Comparison of ENCODE assay signal across 8 cellular contexts in the genomic region with DNA sequence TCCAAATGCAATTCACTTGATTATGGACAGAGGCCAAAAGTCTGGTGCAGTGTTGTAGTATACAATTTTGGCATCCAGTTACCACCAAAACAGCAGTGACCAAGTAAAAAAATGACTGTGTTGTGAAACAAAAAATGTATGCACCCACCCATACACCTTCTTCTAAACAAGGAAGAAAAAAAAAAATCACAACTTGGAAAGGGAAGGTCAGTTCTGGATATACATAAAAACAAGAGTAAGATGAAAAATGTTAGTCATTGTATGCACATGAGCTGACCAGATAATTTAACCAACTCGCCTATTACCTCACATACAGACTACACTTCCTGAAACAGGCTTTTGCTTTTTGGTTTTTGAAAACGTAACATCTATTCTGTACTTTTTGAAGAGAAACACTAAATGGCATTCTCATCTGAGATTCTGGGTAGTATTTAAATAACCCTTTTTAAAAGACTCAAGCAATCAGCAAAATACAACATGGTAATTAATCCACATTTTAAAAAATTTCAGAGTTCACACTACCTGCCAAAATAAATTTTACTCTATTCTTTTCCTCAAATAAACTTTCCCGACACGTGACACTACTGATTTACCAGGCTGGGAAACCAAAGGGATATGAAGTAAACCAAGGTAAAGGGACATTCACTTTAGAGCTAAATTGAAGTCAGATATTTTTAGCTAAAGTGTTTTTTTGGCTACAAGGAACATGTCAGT. TPM values are rescaled to one million over a fixed set of nuclear protein-coding genes. Genes with fewer than 3 reads are reported as not detected.
DNase-seq lines count a peak whose midpoint lies in the region; ATAC-seq and TF ChIP-seq lines count a peak whose summit lies in the region.

No MANE protein-coding gene starts in this region.

- peak overlapping the region; percentile 76 for H3K4me3 Mint-ChIP-seq in glutamatergic neuron (ENCODE audit: unreplicated experiment)

- H3K9me3 Mint-ChIP-seq in glutamatergic neuron (ENCODE audit: unreplicated experiment), result peaks cover 11% of the 10 kb centered on the region

- H3K27me3 ChIP-seq in right atrium auricular region, result no peaks in the 10 kb centered on the region
- no peaks in the 10 kb centered on the region for H3K27me3 ChIP-seq in thyroid gland

- H3K36me3 ChIP-seq in right atrium auricular region, result no peaks in the 10 kb centered on the region
- H3K36me3 ChIP-seq in thyroid gland, result no peaks in the 10 kb centered on the region

- H3K27ac ChIP-seq in right atrium auricular region (peak overlapping the region; percentile 94 to 95), VCaP (peak overlapping the region; percentile 98), thyroid gland (peak overlapping the region; percentile 13 to 97 (median 92))

- H3K27ac Mint-ChIP-seq in glutamatergic neuron (ENCODE audit: unreplicated experiment), result no peak overlapping the region

- H3K36me3 Mint-ChIP-seq in glutamatergic neuron (ENCODE audit: unreplicated experiment), result no peaks in the 10 kb centered on the region

- intact Hi-C loops in Right ventricle myocardium inferior (cut with DNase I), result no loop called here
- intact Hi-C loops in thyroid gland (cut with DNase I), result no loop called here

- H3K4me1 Mint-ChIP-seq in glutamatergic neuron (ENCODE audit: low read depth, unreplicated experiment), result peaks cover 7% of the 10 kb centered on the region

- H3K4me3 ChIP-seq in right atrium auricular region (peak overlapping the region; percentile 72 to 85), thyroid gland (replicated peaks in 1 of 3) (peak overlapping the region in 1 of 3 donors; percentile 62)

- H3K9me3 ChIP-seq in right atrium auricular region (no peaks in the 10 kb centered on the region), thyroid gland (no peaks in the 10 kb centered on the region)

- H3K27me3 Mint-ChIP-seq in glutamatergic neuron (ENCODE audit: unreplicated experiment), result no peaks in the 10 kb centered on the region

- WGBS in thyroid gland, 2 donors, result 40 to 52% methylated on average over 4 of the region's 4 CpGs

- TF ChIP-seq CTCF in right atrium auricular region (IDR thresholded peaks at IDR 0.05) (no peak), VCaP (conservative IDR thresholded peaks at IDR 0.05) (no peak), glutamatergic neuron (IDR thresholded peaks at IDR 0.05; ENCODE audit: partially characterized antibody, unreplicated experiment) (no peak), thyroid gland (IDR thresholded peaks at IDR 0.05) (no peak)

- TF ChIP-seq POLR2A in thyroid gland (IDR thresholded peaks at IDR 0.05), result no peak

- no peak for ATAC-seq in Right ventricle myocardium inferior

- no peak for DNase-seq in right atrium auricular region (ENCODE audit: low spot score)
- DNase-seq in Right ventricle myocardium inferior (ENCODE audit: missing footprints), result no peak
- no peak for DNase-seq in glutamatergic neuron
- no peak for DNase-seq in thyroid gland
- DNase-seq in SHP77 treated with DMSO at 0.1 percent for 48 hours (lab: John Stamatoyannopoulos, UW), result no peak
- no peak for DNase-seq in activated CD4-positive, alpha-beta T cell treated with anti-CD3 and anti-CD28 coated beads for 1 hour
- no peak for DNase-seq in mesenteric fat pad (ENCODE audit: low spot score)

- H3K4me1 ChIP-seq in right atrium auricular region (peaks cover 0 to 46% of the 10 kb centered on the region in 2 donors), thyroid gland (peaks cover 54 to 59% of the 10 kb centered on the region in 2 donors)

RNA-seq across cellular contexts. Expression of a gene that starts 2.2 kb away (rescaled TPM):
- 10 to 100 TPM; 11.0 to 13.8 TPM for total RNA-seq in right atrium auricular region
- 21.9 TPM for total RNA-seq in Right ventricle myocardium inferior
- total RNA-seq in glutamatergic neuron (ENCODE audit: unreplicated experiment), result 31.8 TPM
- total RNA-seq in thyroid gland, result 10 to 100 TPM; 22.1 to 30.2 (median 24.6) TPM
- 56.6 TPM for total RNA-seq in mesenteric fat pad
